ENCODE assay signal across 1 cellular context in genomic region chr20:325043-325888, GRCh38.
A peak's percentile ranks its signal among the peaks of the same experiment; 100 is the strongest.
TF ChIP-seq lines count a peak whose summit lies in the region.

Gene SOX12 (plus strand): TSS chr20:325552. CDS start chr20:325925, 373 bp downstream.

TF ChIP-seq in HepG2, 621 proteins besides CTCF, POLR2A, EP300 and RAD21 (continued from another document and continues in another):
- TF ChIP-seq, protein P1, sequence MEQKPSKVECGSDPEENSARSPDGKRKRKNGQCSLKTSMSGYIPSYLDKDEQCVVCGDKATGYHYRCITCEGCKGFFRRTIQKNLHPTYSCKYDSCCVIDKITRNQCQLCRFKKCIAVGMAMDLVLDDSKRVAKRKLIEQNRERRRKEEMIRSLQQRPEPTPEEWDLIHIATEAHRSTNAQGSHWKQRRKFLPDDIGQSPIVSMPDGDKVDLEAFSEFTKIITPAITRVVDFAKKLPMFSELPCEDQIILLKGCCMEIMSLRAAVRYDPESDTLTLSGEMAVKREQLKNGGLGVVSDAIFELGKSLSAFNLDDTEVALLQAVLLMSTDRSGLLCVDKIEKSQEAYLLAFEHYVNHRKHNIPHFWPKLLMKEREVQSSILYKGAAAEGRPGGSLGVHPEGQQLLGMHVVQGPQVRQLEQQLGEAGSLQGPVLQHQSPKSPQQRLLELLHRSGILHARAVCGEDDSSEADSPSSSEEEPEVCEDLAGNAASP (CRISPR knock-in tag; IDR thresholded peaks at IDR 0.05; ENCODE audit: borderline replicate concordance) = no peak
- TF ChIP-seq NFIB (CRISPR knock-in tag; IDR thresholded peaks at IDR 0.05; ENCODE audit: borderline replicate concordance) = no peak
- peak; percentile 75; the same call in 1 of the 3 replicates for TF ChIP-seq MXI1 (IDR thresholded peaks at IDR 0.05; ENCODE audit: borderline replicate concordance, low read depth, low read length)
- TF ChIP-seq ZNF639 (CRISPR knock-in tag; conservative IDR thresholded peaks at IDR 0.05) = peak; percentile 87; the same call in 1 of the 2 replicates
- TF ChIP-seq, protein P2, sequence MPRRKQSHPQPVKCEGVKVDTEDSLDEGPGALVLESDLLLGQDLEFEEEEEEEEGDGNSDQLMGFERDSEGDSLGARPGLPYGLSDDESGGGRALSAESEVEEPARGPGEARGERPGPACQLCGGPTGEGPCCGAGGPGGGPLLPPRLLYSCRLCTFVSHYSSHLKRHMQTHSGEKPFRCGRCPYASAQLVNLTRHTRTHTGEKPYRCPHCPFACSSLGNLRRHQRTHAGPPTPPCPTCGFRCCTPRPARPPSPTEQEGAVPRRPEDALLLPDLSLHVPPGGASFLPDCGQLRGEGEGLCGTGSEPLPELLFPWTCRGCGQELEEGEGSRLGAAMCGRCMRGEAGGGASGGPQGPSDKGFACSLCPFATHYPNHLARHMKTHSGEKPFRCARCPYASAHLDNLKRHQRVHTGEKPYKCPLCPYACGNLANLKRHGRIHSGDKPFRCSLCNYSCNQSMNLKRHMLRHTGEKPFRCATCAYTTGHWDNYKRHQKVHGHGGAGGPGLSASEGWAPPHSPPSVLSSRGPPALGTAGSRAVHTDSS (CRISPR knock-in tag; conservative IDR thresholded peaks at IDR 0.05) = no peak
- no peak for TF ChIP-seq ZZZ3 (CRISPR knock-in tag; IDR thresholded peaks at IDR 0.05; ENCODE audit: borderline replicate concordance)
- TF ChIP-seq SUZ12 (IDR thresholded peaks at IDR 0.05; ENCODE audit: low read depth, low read length) = no peak
- no peak for TF ChIP-seq ARID2 (CRISPR knock-in tag; IDR thresholded peaks at IDR 0.05; ENCODE audit: borderline replicate concordance)
- TF ChIP-seq RORA (CRISPR knock-in tag; IDR thresholded peaks at IDR 0.05) = no peak
- TF ChIP-seq PHB2 (IDR thresholded peaks at IDR 0.05; ENCODE audit: partially characterized antibody) = no peak
- TF ChIP-seq ZNF224 (CRISPR knock-in tag; IDR thresholded peaks at IDR 0.05) = no peak
- peak; percentile 17; the same call in 1 of the 2 replicates for TF ChIP-seq NAIF1 (CRISPR knock-in tag; IDR thresholded peaks at IDR 0.05; ENCODE audit: borderline replicate concordance)
- no peak for TF ChIP-seq ZNF260 (CRISPR knock-in tag; IDR thresholded peaks at IDR 0.05; ENCODE audit: borderline replicate concordance, low read depth)
- no peak for TF ChIP-seq FOXP1 (IDR thresholded peaks at IDR 0.05)
- TF ChIP-seq FOXP1 (CRISPR knock-in tag; IDR thresholded peaks at IDR 0.05) = no peak
- TF ChIP-seq HNF1A (IDR thresholded peaks at IDR 0.05; ENCODE audit: low read depth) = peak; percentile 22; the same call in 1 of the 2 replicates
- TF ChIP-seq HNF1A (CRISPR knock-in tag; IDR thresholded peaks at IDR 0.05; ENCODE audit: borderline replicate concordance) = peak; percentile 13; the same call in 1 of the 2 replicates
- TF ChIP-seq EEA1 (CRISPR knock-in tag; IDR thresholded peaks at IDR 0.05; ENCODE audit: borderline replicate concordance) = no peak
- no peak for TF ChIP-seq ZNF576 (CRISPR knock-in tag; IDR thresholded peaks at IDR 0.05)
- no peak for TF ChIP-seq ZNF430 (CRISPR knock-in tag; IDR thresholded peaks at IDR 0.05)
- no peak for TF ChIP-seq RBM22 (optimal IDR thresholded peaks at IDR 0.05; ENCODE audit: low read length)
- TF ChIP-seq ZNF615 (CRISPR knock-in tag; IDR thresholded peaks at IDR 0.05; ENCODE audit: borderline replicate concordance) = no peak
- no peak for TF ChIP-seq ZNF3 (CRISPR knock-in tag; IDR thresholded peaks at IDR 0.05)
- no peak for TF ChIP-seq HIVEP1 (CRISPR knock-in tag; IDR thresholded peaks at IDR 0.05)
- no peak for TF ChIP-seq ZNF496 (CRISPR knock-in tag; IDR thresholded peaks at IDR 0.05; ENCODE audit: insufficient replicate concordance)
- TF ChIP-seq PRDM15 (CRISPR knock-in tag; IDR thresholded peaks at IDR 0.05) = no peak
- TF ChIP-seq ZFAT (CRISPR knock-in tag; conservative IDR thresholded peaks at IDR 0.05) = no peak
- no peak for TF ChIP-seq ZBTB46 (CRISPR knock-in tag; IDR thresholded peaks at IDR 0.05; ENCODE audit: borderline replicate concordance)
- TF ChIP-seq FOXA3 (CRISPR knock-in tag; IDR thresholded peaks at IDR 0.05) = peak; percentile 94
- TF ChIP-seq ZSCAN31 (CRISPR knock-in tag; IDR thresholded peaks at IDR 0.05; ENCODE audit: low read depth) = peak; percentile 74; the same call in 1 of the 2 replicates
- no peak for TF ChIP-seq RBM39 (IDR thresholded peaks at IDR 0.05; ENCODE audit: low read depth, low read length, poor library complexity, severe bottlenecking)
- TF ChIP-seq RELA (CRISPR knock-in tag; IDR thresholded peaks at IDR 0.05) = peak; percentile 33; the same call in 1 of the 2 replicates
- no peak for TF ChIP-seq ZNF205 (CRISPR knock-in tag; IDR thresholded peaks at IDR 0.05)
- 0 out of 2 replicates have a peak, but pooled peaks have one; percentile 13 for TF ChIP-seq ZNF232 (CRISPR knock-in tag; IDR thresholded peaks at IDR 0.05; ENCODE audit: borderline replicate concordance)
- no peak for TF ChIP-seq SIX1 (CRISPR knock-in tag; IDR thresholded peaks at IDR 0.05; ENCODE audit: borderline replicate concordance)
- TF ChIP-seq, protein P3, sequence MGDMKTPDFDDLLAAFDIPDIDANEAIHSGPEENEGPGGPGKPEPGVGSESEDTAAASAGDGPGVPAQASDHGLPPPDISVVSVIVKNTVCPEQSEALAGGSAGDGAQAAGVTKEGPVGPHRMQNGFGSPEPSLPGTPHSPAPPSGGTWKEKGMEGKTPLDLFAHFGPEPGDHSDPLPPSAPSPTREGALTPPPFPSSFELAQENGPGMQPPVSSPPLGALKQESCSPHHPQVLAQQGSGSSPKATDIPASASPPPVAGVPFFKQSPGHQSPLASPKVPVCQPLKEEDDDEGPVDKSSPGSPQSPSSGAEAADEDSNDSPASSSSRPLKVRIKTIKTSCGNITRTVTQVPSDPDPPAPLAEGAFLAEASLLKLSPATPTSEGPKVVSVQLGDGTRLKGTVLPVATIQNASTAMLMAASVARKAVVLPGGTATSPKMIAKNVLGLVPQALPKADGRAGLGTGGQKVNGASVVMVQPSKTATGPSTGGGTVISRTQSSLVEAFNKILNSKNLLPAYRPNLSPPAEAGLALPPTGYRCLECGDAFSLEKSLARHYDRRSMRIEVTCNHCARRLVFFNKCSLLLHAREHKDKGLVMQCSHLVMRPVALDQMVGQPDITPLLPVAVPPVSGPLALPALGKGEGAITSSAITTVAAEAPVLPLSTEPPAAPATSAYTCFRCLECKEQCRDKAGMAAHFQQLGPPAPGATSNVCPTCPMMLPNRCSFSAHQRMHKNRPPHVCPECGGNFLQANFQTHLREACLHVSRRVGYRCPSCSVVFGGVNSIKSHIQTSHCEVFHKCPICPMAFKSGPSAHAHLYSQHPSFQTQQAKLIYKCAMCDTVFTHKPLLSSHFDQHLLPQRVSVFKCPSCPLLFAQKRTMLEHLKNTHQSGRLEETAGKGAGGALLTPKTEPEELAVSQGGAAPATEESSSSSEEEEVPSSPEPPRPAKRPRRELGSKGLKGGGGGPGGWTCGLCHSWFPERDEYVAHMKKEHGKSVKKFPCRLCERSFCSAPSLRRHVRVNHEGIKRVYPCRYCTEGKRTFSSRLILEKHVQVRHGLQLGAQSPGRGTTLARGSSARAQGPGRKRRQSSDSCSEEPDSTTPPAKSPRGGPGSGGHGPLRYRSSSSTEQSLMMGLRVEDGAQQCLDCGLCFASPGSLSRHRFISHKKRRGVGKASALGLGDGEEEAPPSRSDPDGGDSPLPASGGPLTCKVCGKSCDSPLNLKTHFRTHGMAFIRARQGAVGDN (CRISPR knock-in tag; IDR thresholded peaks at IDR 0.05) = peak; percentile 41
- TF ChIP-seq ZNF382 (CRISPR knock-in tag; IDR thresholded peaks at IDR 0.05; ENCODE audit: borderline replicate concordance) = no peak
- TF ChIP-seq FOXA1 (IDR thresholded peaks at IDR 0.05) = no peak
- TF ChIP-seq FOXA1 (CRISPR knock-in tag; IDR thresholded peaks at IDR 0.05) = peak; percentile 94
- no peak for TF ChIP-seq ZNF562 (CRISPR knock-in tag; IDR thresholded peaks at IDR 0.05; ENCODE audit: borderline replicate concordance)
- TF ChIP-seq HES4 (CRISPR knock-in tag; IDR thresholded peaks at IDR 0.05; ENCODE audit: borderline replicate concordance) = peak; percentile 91
- TF ChIP-seq KDM5A (IDR thresholded peaks at IDR 0.05; ENCODE audit: borderline replicate concordance, low read length) = 0 out of 2 replicates have a peak, but pooled peaks have one; percentile 9
- 0 out of 2 replicates have a peak, but pooled peaks have one; percentile 20 for TF ChIP-seq ELF1 (CRISPR knock-in tag; IDR thresholded peaks at IDR 0.05)
- TF ChIP-seq, protein P4, sequence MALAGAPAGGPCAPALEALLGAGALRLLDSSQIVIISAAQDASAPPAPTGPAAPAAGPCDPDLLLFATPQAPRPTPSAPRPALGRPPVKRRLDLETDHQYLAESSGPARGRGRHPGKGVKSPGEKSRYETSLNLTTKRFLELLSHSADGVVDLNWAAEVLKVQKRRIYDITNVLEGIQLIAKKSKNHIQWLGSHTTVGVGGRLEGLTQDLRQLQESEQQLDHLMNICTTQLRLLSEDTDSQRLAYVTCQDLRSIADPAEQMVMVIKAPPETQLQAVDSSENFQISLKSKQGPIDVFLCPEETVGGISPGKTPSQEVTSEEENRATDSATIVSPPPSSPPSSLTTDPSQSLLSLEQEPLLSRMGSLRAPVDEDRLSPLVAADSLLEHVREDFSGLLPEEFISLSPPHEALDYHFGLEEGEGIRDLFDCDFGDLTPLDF (CRISPR knock-in tag; IDR thresholded peaks at IDR 0.05) = no peak
